In the genomic region with DNA sequence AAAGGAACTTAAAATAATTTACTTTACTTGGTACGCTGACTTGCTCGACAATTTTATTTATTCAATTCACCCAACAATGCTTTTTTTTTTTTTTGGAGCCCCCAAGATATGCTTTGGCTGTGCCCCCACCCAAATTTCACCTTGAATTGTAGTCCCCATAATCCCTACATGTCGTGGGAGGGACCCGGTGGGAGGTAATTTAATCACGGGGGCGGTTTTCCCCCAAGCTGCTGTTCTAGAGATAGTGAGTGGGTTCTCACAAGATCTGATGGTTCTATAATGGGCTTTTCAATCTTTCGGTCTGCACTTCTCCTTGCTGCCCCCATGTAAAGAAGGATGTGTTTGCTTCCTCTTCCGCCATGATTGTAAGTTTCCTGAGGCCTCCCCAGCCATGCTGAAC, we compare ENCODE assay signal across 1 cellular context.
TF ChIP-seq lines count a peak whose summit lies in the region.

No MANE protein-coding gene starts in this region.

TF ChIP-seq in HCT116, 20 proteins besides CTCF, POLR2A, EP300 and RAD21:
- TF ChIP-seq, protein P1, sequence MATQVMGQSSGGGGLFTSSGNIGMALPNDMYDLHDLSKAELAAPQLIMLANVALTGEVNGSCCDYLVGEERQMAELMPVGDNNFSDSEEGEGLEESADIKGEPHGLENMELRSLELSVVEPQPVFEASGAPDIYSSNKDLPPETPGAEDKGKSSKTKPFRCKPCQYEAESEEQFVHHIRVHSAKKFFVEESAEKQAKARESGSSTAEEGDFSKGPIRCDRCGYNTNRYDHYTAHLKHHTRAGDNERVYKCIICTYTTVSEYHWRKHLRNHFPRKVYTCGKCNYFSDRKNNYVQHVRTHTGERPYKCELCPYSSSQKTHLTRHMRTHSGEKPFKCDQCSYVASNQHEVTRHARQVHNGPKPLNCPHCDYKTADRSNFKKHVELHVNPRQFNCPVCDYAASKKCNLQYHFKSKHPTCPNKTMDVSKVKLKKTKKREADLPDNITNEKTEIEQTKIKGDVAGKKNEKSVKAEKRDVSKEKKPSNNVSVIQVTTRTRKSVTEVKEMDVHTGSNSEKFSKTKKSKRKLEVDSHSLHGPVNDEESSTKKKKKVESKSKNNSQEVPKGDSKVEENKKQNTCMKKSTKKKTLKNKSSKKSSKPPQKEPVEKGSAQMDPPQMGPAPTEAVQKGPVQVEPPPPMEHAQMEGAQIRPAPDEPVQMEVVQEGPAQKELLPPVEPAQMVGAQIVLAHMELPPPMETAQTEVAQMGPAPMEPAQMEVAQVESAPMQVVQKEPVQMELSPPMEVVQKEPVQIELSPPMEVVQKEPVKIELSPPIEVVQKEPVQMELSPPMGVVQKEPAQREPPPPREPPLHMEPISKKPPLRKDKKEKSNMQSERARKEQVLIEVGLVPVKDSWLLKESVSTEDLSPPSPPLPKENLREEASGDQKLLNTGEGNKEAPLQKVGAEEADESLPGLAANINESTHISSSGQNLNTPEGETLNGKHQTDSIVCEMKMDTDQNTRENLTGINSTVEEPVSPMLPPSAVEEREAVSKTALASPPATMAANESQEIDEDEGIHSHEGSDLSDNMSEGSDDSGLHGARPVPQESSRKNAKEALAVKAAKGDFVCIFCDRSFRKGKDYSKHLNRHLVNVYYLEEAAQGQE (IDR thresholded peaks at IDR 0.05; ENCODE audit: low read depth): no peak
- TF ChIP-seq, protein P2, sequence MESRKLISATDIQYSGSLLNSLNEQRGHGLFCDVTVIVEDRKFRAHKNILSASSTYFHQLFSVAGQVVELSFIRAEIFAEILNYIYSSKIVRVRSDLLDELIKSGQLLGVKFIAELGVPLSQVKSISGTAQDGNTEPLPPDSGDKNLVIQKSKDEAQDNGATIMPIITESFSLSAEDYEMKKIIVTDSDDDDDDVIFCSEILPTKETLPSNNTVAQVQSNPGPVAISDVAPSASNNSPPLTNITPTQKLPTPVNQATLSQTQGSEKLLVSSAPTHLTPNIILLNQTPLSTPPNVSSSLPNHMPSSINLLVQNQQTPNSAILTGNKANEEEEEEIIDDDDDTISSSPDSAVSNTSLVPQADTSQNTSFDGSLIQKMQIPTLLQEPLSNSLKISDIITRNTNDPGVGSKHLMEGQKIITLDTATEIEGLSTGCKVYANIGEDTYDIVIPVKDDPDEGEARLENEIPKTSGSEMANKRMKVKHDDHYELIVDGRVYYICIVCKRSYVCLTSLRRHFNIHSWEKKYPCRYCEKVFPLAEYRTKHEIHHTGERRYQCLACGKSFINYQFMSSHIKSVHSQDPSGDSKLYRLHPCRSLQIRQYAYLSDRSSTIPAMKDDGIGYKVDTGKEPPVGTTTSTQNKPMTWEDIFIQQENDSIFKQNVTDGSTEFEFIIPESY (IDR thresholded peaks at IDR 0.05; ENCODE audit: extremely low read depth, insufficient replicate concordance, low read length): no peak
- TF ChIP-seq, protein P3, sequence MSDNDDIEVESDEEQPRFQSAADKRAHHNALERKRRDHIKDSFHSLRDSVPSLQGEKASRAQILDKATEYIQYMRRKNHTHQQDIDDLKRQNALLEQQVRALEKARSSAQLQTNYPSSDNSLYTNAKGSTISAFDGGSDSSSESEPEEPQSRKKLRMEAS (IDR thresholded peaks at IDR 0.05): no peak
- no peak for TF ChIP-seq EZH2phosphoT487 (IDR thresholded peaks at IDR 0.05; ENCODE audit: borderline replicate concordance)
